In the genomic region with DNA sequence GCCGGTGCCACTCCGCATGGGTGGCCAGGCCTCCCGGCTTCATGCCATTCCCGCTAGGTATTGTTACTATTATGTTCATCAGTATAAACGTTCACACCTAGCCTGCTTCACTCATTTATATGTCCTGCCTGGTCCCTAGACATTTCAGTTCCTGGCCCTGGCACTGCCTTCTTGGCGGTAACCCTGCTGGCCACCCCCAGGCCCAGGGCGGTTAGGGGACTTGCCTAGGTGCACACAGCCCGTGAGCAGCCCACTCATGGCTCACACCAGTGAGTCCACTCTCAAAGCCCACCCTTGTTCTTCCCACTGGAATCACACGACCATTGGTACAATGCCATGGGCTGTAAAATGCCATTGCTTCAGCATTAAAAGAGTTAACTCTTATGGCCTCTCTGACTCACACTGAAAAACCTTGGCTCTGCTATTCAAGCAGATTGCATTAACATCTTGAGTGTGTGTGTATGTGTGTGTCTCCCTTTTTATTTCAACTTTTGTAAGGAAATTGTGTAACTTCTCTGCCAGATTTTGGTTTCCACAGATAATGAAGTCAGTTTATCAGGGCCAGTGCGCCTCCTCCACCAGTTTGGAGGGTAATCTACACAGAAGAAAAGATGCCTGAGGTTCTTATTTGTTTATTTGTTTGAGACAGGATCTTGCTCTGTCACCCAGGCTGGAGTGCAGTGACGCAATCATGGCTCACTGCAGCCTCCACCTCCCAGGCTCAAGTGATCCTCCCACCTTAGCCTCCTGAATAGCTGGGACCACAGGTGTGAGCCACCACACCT, we compare ENCODE assay signal across 1 cellular context.
A peak's percentile ranks its signal among the peaks of the same experiment; 100 is the strongest.
TF ChIP-seq lines count a peak whose summit lies in the region.

No MANE protein-coding gene starts in this region.

TF ChIP-seq in A549, 52 proteins besides CTCF, POLR2A, EP300 and RAD21 (continued from another document):
- no peak for TF ChIP-seq HMGXB4 (CRISPR knock-in tag; IDR thresholded peaks at IDR 0.05; ENCODE audit: borderline replicate concordance)
- no peak for TF ChIP-seq CHD4 (IDR thresholded peaks at IDR 0.05; ENCODE audit: borderline replicate concordance)
- TF ChIP-seq KDM5A (IDR thresholded peaks at IDR 0.05): no peak
- TF ChIP-seq NR3C1 (IDR thresholded peaks at IDR 0.05): no peak
- no peak; the same call in none of the 2 replicates for TF ChIP-seq HES2 (IDR thresholded peaks at IDR 0.05)
- no peak for TF ChIP-seq RARB (CRISPR knock-in tag; IDR thresholded peaks at IDR 0.05)
- TF ChIP-seq MAZ (IDR thresholded peaks at IDR 0.05; ENCODE audit: borderline replicate concordance, low read depth, low read length): no peak
- no peak for TF ChIP-seq HOXB5 (CRISPR knock-in tag; IDR thresholded peaks at IDR 0.05)
- no peak for TF ChIP-seq EHMT2 (IDR thresholded peaks at IDR 0.05; ENCODE audit: low read depth)
- TF ChIP-seq, protein P1, sequence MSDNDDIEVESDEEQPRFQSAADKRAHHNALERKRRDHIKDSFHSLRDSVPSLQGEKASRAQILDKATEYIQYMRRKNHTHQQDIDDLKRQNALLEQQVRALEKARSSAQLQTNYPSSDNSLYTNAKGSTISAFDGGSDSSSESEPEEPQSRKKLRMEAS (IDR thresholded peaks at IDR 0.05): peak; percentile 46; the same call in 1 of the 2 replicates
- TF ChIP-seq TFCP2L1 (CRISPR knock-in tag; IDR thresholded peaks at IDR 0.05): no peak
- peak; percentile 94 to 95 for TF ChIP-seq CEBPB (IDR thresholded peaks at IDR 0.05)
- TF ChIP-seq JUN (IDR thresholded peaks at IDR 0.05): peak; percentile 74 to 80; a peak in 3 of 5 replicates
- TF ChIP-seq FOXS1 (CRISPR knock-in tag; IDR thresholded peaks at IDR 0.05): no peak
- TF ChIP-seq HOXB13 (CRISPR knock-in tag; IDR thresholded peaks at IDR 0.05; ENCODE audit: low read depth): no peak
- no peak for TF ChIP-seq RFX5 (IDR thresholded peaks at IDR 0.05)
- no peak for TF ChIP-seq PBX3 (IDR thresholded peaks at IDR 0.05)
- no peak for TF ChIP-seq POLR2AphosphoS2 (conservative IDR thresholded peaks at IDR 0.05; ENCODE audit: low read length)
- TF ChIP-seq FOSL2 (IDR thresholded peaks at IDR 0.05): peak; percentile 83
- TF ChIP-seq FOSL2 (CRISPR knock-in tag; IDR thresholded peaks at IDR 0.05): peak; percentile 93
- TF ChIP-seq, protein P2, sequence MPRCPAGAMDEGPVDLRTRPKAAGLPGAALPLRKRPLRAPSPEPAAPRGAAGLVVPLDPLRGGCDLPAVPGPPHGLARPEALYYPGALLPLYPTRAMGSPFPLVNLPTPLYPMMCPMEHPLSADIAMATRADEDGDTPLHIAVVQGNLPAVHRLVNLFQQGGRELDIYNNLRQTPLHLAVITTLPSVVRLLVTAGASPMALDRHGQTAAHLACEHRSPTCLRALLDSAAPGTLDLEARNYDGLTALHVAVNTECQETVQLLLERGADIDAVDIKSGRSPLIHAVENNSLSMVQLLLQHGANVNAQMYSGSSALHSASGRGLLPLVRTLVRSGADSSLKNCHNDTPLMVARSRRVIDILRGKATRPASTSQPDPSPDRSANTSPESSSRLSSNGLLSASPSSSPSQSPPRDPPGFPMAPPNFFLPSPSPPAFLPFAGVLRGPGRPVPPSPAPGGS (IDR thresholded peaks at IDR 0.05): peak; percentile 74; the same call in 1 of the 3 replicates
- TF ChIP-seq BHLHE40 (IDR thresholded peaks at IDR 0.05; ENCODE audit: low read depth, low read length): no peak
- no peak for TF ChIP-seq RCOR1 (IDR thresholded peaks at IDR 0.05; ENCODE audit: low read depth, low read length)
- TF ChIP-seq ZFP36 (IDR thresholded peaks at IDR 0.05; ENCODE audit: borderline replicate concordance, partially characterized antibody): no peak
- TF ChIP-seq HEYL (CRISPR knock-in tag; IDR thresholded peaks at IDR 0.05): no peak
- no peak for TF ChIP-seq KDM1A (IDR thresholded peaks at IDR 0.05; ENCODE audit: low read depth)
- no peak for TF ChIP-seq CHD2 (IDR thresholded peaks at IDR 0.05; ENCODE audit: low read length, partially characterized antibody)
